Comparison of ENCODE assay signal across 8 cellular contexts in the genomic region with DNA sequence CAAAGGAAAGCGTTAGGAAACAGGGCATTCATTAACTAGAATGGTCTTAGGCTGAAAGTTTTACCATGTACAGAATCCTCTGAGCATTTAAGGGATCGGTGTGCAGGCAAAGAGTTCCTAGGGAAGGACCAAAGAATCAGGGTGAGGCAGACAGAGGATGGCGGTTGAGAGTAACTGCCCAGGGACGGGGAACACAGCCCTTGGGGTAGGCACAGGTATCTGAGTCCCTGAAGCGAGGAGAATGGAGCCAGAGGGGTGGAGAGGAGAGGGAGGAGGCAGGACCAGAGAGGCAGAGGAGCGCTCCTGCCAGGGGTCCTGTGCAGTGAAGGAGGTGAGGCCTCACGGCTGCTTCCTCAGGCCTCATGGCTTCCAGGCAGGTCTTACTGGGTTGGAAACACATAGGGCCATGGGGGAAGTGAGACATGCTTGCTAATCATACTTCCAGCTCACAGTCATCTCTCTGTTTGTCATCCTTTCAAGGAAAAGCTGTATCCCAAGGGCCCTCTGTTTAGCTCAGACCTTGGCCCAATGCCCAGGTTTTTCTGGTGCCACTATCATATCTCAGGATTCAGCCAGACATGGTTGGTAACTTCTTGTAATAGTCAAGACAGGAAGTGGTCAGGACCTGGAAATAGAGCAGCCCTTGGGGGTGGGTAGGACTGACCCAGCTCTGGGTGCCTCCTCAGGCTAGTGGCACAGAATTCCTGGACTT. TPM values are rescaled to one million over a fixed set of nuclear protein-coding genes. Genes with fewer than 3 reads are reported as not detected.
A peak's percentile ranks its signal among the peaks of the same experiment; 100 is the strongest.
DNase-seq lines count a peak whose midpoint lies in the region; FAIRE-seq and TF ChIP-seq lines count a peak whose summit lies in the region.

No MANE protein-coding gene starts in this region.

- no peaks in the 10 kb centered on the region for H3K27me3 ChIP-seq in mesendoderm (ENCODE audit: insufficient read depth, low read length, poor library complexity)

- no peak overlapping the region for H3K23ac ChIP-seq in mesendoderm (ENCODE audit: low read length)

- H3K4ac ChIP-seq in mesendoderm (ENCODE audit: low read depth, low read length) = no peak overlapping the region

- no peak overlapping the region for H2BK15ac ChIP-seq in mesendoderm (replicated peaks; ENCODE audit: low read depth)

- peak overlapping the region; percentile 28 for H3K56ac ChIP-seq in mesendoderm (ENCODE audit: low read length)

- no peak overlapping the region for H3K4me3 ChIP-seq in mesendoderm (ENCODE audit: low read length)

- H3K4me1 ChIP-seq in mesendoderm (ENCODE audit: control insufficient read depth, low read depth, low read length) = no peaks in the 10 kb centered on the region

- H4K5ac ChIP-seq in mesendoderm (ENCODE audit: low read length) = no peak overlapping the region

- H3K79me2 ChIP-seq in mesendoderm (ENCODE audit: control insufficient read depth, insufficient read depth, low read length) = no peaks in the 10 kb centered on the region

- H3K27ac ChIP-seq in cingulate gyrus (ENCODE audit: low read depth, low read length) (peak overlapping the region; percentile 66), mesendoderm (ENCODE audit: low read depth, low read length) (no peak overlapping the region)

- no peak overlapping the region for H3K18ac ChIP-seq in mesendoderm (ENCODE audit: low read length)

- no CpG with 5 or more reads among the region's 7 CpGs for WGBS in mesendoderm (ENCODE audit: extremely low coverage, insufficient coverage, low lambda C conversion rate)

- no peak overlapping the region for H2AK5ac ChIP-seq in mesendoderm (ENCODE audit: low read length)

- no peak overlapping the region for H3K9ac ChIP-seq in mesendoderm (ENCODE audit: low read length)

- H2BK120ac ChIP-seq in mesendoderm (ENCODE audit: low read depth, low read length) = no peak overlapping the region

- no peak overlapping the region for H4K8ac ChIP-seq in mesendoderm (ENCODE audit: low read depth, low read length)

- no peak overlapping the region for H3K4me2 ChIP-seq in mesendoderm (ENCODE audit: low read length)

- CTCF ChIA-PET in GM10248 (lab: Yijun Ruan, JAX) = interaction anchor here (1.5 to 3.5 kb wide), 4 partner anchors 10 to 36 kb away, joined by 3 to 29 read pairs (median 4); no protein-coding TSS in a partner anchor

- no peak for TF ChIP-seq CTCF in GM10248 (IDR thresholded peaks at IDR 0.05; ENCODE audit: control extremely low read depth, extremely low read depth, low read depth, missing control alignments)

- POLR2A ChIA-PET in GM10248 (lab: Yijun Ruan, JAX) = no interaction called here

- no peaks in the 10 kb centered on the region for H3K36me3 ChIP-seq in mesendoderm (ENCODE audit: control insufficient read depth, insufficient read depth, low read length)

- H2BK5ac ChIP-seq in mesendoderm (ENCODE audit: low read length) = no peak overlapping the region

- peak; percentile 37 for FAIRE-seq in urothelium cell line (lab: Jason Lieb, UNC)

- no peaks in the 10 kb centered on the region for H3K79me1 ChIP-seq in mesendoderm (ENCODE audit: low read length)

- DNase-seq in NCI-H748 (lab: John Stamatoyannopoulos, UW; ENCODE audit: unreplicated experiment) (peak; percentile 11), NCI-H748 treated with DMSO at 0.1 percent for 48 hours (lab: John Stamatoyannopoulos, UW) (no peak), NOMO-1 treated with DMSO at 0.1 percent for 48 hours (lab: John Stamatoyannopoulos, UW; ENCODE audit: unreplicated experiment) (peak; percentile 41), mesendoderm (no peak), urothelium cell line (ENCODE audit: low spot score) (peak; percentile 91), NCI-H1694 (lab: John Stamatoyannopoulos, UW) (no peak), GM10248 (ENCODE audit: extremely low spot score) (no peak)

RNA-seq across cellular contexts. Expression of gene ITGB3, which starts 13.8 kb away (rescaled TPM):
- polyA plus RNA-seq in mesendoderm (2013, experiment 1 of 2) = not detected
- polyA plus RNA-seq in mesendoderm (2013, experiment 2 of 2) = 0.06 TPM

RNA-seq across cellular contexts. Expression of gene MYL4, which starts 30.7 kb away (rescaled TPM):
- 1.1 TPM for polyA plus RNA-seq in mesendoderm (2013, experiment 1 of 2)
- 1.1 TPM for polyA plus RNA-seq in mesendoderm (2013, experiment 2 of 2)

RNA-seq across cellular contexts. Expression of gene CDC27, which starts 50.7 kb away (rescaled TPM):
- polyA plus RNA-seq in mesendoderm (2013, experiment 1 of 2) = 48.6 TPM
- 47.5 TPM for polyA plus RNA-seq in mesendoderm (2013, experiment 2 of 2)

Comparison
In these comparisons a context has a peak if more than half of its experiments do, and no peak if none do; other contexts are left out.
1. DNase-seq: peak in NCI-H748 (single experiment), NOMO-1 treated with DMSO at 0.1 percent for 48 hours (single experiment) and urothelium cell line (single experiment); none in NCI-H748 treated with DMSO at 0.1 percent for 48 hours (single experiment), mesendoderm (single experiment), NCI-H1694 (single experiment) and GM10248 (single experiment).